ENCODE assay signal across 12 cellular contexts in genomic region chr1:47703981-47704596, GRCh38.
DNase-seq lines count a peak whose midpoint lies in the region; ATAC-seq, FAIRE-seq and TF ChIP-seq lines count a peak whose summit lies in the region.
"Had no signal": no experiment of that assay in that cellular context is flagged by ENCODE, and none has a peak within 500 bp of the region (broad histone marks: within the 10 kb centered on the region; RNA-seq: fewer than 3 reads in every experiment).

No MANE protein-coding gene starts in this region.

- FAIRE-seq in D721Med (lab: Jason Lieb, UNC): no peak

- H3K36me3 Mint-ChIP-seq in natural killer cell treated with Interleukin-12 subunit alpha and Interleukin-12 subunit beta and Interleukin-15 and Interleukin-18, amount 100 ng/mL, for 72 hours: no peaks in the 10 kb centered on the region

- 0 out of 2 replicates have a peak, but pooled peaks cover 2% of the 10 kb centered on the region for H3K27me3 ChIP-seq in GM06990 (replicated peaks; ENCODE audit: control insufficient read depth, insufficient read depth, low read length)
- no peaks in the 10 kb centered on the region for H3K27me3 ChIP-seq in SJCRH30

- no peaks in the 10 kb centered on the region for H3K9me3 ChIP-seq in SJCRH30 (replicated peaks)

- no peak overlapping the region for H3K4me3 Mint-ChIP-seq in natural killer cell treated with Interleukin-12 subunit alpha and Interleukin-12 subunit beta and Interleukin-15 and Interleukin-18, amount 100 ng/mL, for 72 hours

- ATAC-seq in HG03108 (IDR thresholded peaks at IDR 0.05; ENCODE audit: unreplicated experiment) (no peak), GM21619 (IDR thresholded peaks at IDR 0.05; ENCODE audit: unreplicated experiment) (no peak)
- no peak for ATAC-seq in natural killer cell treated with Interleukin-12 subunit alpha and Interleukin-12 subunit beta and Interleukin-15 and Interleukin-18, amount 100 ng/mL, for 72 hours

- H3K36me3 ChIP-seq in GM06990 (ENCODE audit: control insufficient read depth, insufficient read depth, low read length) (no peaks in the 10 kb centered on the region), SJCRH30 (no peaks in the 10 kb centered on the region)

- no peak overlapping the region for H3K27ac Mint-ChIP-seq in natural killer cell treated with Interleukin-12 subunit alpha and Interleukin-12 subunit beta and Interleukin-15 and Interleukin-18, amount 100 ng/mL, for 72 hours

- no peak overlapping the region for H3K27ac ChIP-seq in SJCRH30

- peaks cover 0 to 3% of the 10 kb centered on the region in 2 donors for H3K4me1 Mint-ChIP-seq in natural killer cell treated with Interleukin-12 subunit alpha and Interleukin-12 subunit beta and Interleukin-15 and Interleukin-18, amount 100 ng/mL, for 72 hours (ENCODE audit: low read depth in 2 of 2)

- TF ChIP-seq CTCF in GM06990 (IDR thresholded peaks at IDR 0.05; ENCODE audit: insufficient read depth, low read length, poor library complexity, severe bottlenecking): peak; percentile 16
- TF ChIP-seq CTCF in fibroblast of villous mesenchyme (IDR thresholded peaks at IDR 0.05; ENCODE audit: insufficient read depth, low read depth, low read length): peak; percentile 17
- no peak for TF ChIP-seq CTCF in D721Med (IDR thresholded peaks at IDR 0.05; ENCODE audit: insufficient read depth, missing control alignments)

- peaks cover 13% of the 10 kb centered on the region for H3K4me1 ChIP-seq in SJCRH30

- H3K9me3 Mint-ChIP-seq in natural killer cell treated with Interleukin-12 subunit alpha and Interleukin-12 subunit beta and Interleukin-15 and Interleukin-18, amount 100 ng/mL, for 72 hours: no peaks in the 10 kb centered on the region

- DNase-seq in AG08396 (ENCODE audit: low spot score) (peak; percentile 69), GM06990 (ENCODE audit: extremely low read depth, insufficient read length) (no peak), SJCRH30 (peak; percentile 69 to 75), fibroblast of villous mesenchyme (ENCODE audit: low read depth) (peak; percentile 12), D721Med (ENCODE audit: insufficient read length, low spot score) (no peak)
- no peak for DNase-seq in natural killer cell treated with Interleukin-12 subunit alpha and Interleukin-12 subunit beta and Interleukin-15 and Interleukin-18, amount 100 ng/mL, for 72 hours (ENCODE audit: low spot score)
- DNase-seq: activated CD4-positive, alpha-beta T cell treated with anti-CD3 and anti-CD28 coated beads for 1 hour; hippocampal formation; NCI-H345; occipital lobe had no signal

- peaks cover 22% of the 10 kb centered on the region in 2 donors for H3K27me3 Mint-ChIP-seq in natural killer cell treated with Interleukin-12 subunit alpha and Interleukin-12 subunit beta and Interleukin-15 and Interleukin-18, amount 100 ng/mL, for 72 hours

- no peak overlapping the region for H3K4me3 ChIP-seq in GM06990 (replicated peaks; ENCODE audit: low read depth, low read length)
- H3K4me3 ChIP-seq in SJCRH30: no peak overlapping the region
- no peak overlapping the region for H3K4me3 ChIP-seq in fibroblast of villous mesenchyme (ENCODE audit: low read depth, low read length)

Comparison
In these comparisons a context has a peak if more than half of its experiments do, and no peak if none do; other contexts are left out.
1. DNase-seq: peak in AG08396 (single experiment), SJCRH30 (2 of 2) and fibroblast of villous mesenchyme (single experiment); none in GM06990 (single experiment), natural killer cell treated with Interleukin-12 subunit alpha and Interleukin-12 subunit beta and Interleukin-15 and Interleukin-18, amount 100 ng/mL, for 72 hours (single experiment) and D721Med (single experiment).